Comparison of ENCODE assay signal across 1 cellular context in the genomic region with DNA sequence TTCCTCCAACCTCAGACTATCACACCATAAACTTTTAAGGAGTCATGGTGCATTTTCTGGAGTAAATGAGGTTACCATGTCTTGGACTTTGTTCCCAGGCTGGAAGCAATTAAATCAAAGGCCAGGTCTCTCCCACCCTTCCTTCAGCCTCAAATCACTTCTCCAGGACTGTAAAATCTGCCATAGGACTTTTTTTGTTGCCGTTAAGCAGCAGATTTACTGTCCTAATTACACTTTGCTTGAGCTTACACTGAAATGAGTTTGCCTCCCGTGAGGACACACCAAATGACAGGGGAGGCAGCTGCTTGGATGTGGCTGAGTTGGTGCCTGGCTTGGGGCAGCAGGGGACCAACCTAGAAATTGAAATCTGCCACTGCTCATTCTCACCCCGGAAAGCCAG.
TF ChIP-seq lines count a peak whose summit lies in the region.

No MANE protein-coding gene starts in this region.

TF ChIP-seq in HEK293, 187 proteins besides CTCF, POLR2A, EP300 and RAD21 (continued from another document and continues in another):
- TF ChIP-seq ZNF114 (tag by site-specific recombination; IDR thresholded peaks at IDR 0.05) (no peak), ZNF514 (tag by site-specific recombination; IDR thresholded peaks at IDR 0.05) (no peak), ZNF501 (tag by site-specific recombination; IDR thresholded peaks at IDR 0.05) (no peak), ZNF830 (tag by site-specific recombination; IDR thresholded peaks at IDR 0.05; ENCODE audit: low read depth) (no peak), ZIC2 (tag by site-specific recombination; IDR thresholded peaks at IDR 0.05) (no peak; the same call in 1 of the 2 replicates), ZNF10 (tag by site-specific recombination; IDR thresholded peaks at IDR 0.05) (no peak), ZBTB8A (tag by site-specific recombination; IDR thresholded peaks at IDR 0.05) (peak; percentile 19; the same call in 1 of the 2 replicates), ZNF132 (tag by site-specific recombination; IDR thresholded peaks at IDR 0.05; ENCODE audit: borderline replicate concordance) (no peak), GLIS1 (tag by site-specific recombination; IDR thresholded peaks at IDR 0.05) (peak; percentile 87), ZFP3 (tag by site-specific recombination; IDR thresholded peaks at IDR 0.05; ENCODE audit: low read depth) (no peak), YY1 (tag by site-specific recombination; IDR thresholded peaks at IDR 0.05) (no peak), ZNF239 (tag by site-specific recombination; IDR thresholded peaks at IDR 0.05) (no peak), ZFHX2 (tag by site-specific recombination; conservative IDR thresholded peaks at IDR 0.05) (no peak), ZNF549 (tag by site-specific recombination; IDR thresholded peaks at IDR 0.05) (no peak), GFI1B (tag by site-specific recombination; IDR thresholded peaks at IDR 0.05) (peak; percentile 95), ZNF302 (tag by site-specific recombination; IDR thresholded peaks at IDR 0.05; ENCODE audit: low read depth) (no peak), KLF7 (tag by site-specific recombination; IDR thresholded peaks at IDR 0.05; ENCODE audit: borderline replicate concordance) (no peak), TRIM28 (IDR thresholded peaks at IDR 0.05; ENCODE audit: borderline replicate concordance, low read length) (no peak), ZNF544 (tag by site-specific recombination; IDR thresholded peaks at IDR 0.05) (no peak), ZNF785 (tag by site-specific recombination; IDR thresholded peaks at IDR 0.05) (no peak), ZNF311 (tag by site-specific recombination; IDR thresholded peaks at IDR 0.05; ENCODE audit: borderline replicate concordance) (no peak), GLIS2 (tag by site-specific recombination; IDR thresholded peaks at IDR 0.05) (no peak), SCRT1 (tag by site-specific recombination; IDR thresholded peaks at IDR 0.05; ENCODE audit: borderline replicate concordance) (no peak), ZNF112 (tag by site-specific recombination; IDR thresholded peaks at IDR 0.05) (no peak), ZNF16 (tag by site-specific recombination; IDR thresholded peaks at IDR 0.05; ENCODE audit: low read depth) (no peak), ZBTB7A (tag by site-specific recombination; IDR thresholded peaks at IDR 0.05; ENCODE audit: low read depth) (no peak), ZNF777 (tag by site-specific recombination; IDR thresholded peaks at IDR 0.05; ENCODE audit: borderline replicate concordance) (no peak), ZNF623 (tag by site-specific recombination; IDR thresholded peaks at IDR 0.05) (no peak), ZNF48 (tag by site-specific recombination; IDR thresholded peaks at IDR 0.05) (no peak), ZNF394 (tag by site-specific recombination; IDR thresholded peaks at IDR 0.05; ENCODE audit: borderline replicate concordance) (no peak), ZNF529 (tag by site-specific recombination; IDR thresholded peaks at IDR 0.05; ENCODE audit: insufficient replicate concordance) (no peak)
- TF ChIP-seq, protein P1, sequence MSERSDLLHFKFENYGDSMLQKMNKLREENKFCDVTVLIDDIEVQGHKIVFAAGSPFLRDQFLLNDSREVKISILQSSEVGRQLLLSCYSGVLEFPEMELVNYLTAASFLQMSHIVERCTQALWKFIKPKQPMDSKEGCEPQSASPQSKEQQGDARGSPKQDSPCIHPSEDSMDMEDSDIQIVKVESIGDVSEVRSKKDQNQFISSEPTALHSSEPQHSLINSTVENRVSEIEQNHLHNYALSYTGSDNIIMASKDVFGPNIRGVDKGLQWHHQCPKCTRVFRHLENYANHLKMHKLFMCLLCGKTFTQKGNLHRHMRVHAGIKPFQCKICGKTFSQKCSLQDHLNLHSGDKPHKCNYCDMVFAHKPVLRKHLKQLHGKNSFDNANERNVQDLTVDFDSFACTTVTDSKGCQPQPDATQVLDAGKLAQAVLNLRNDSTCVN (tag by site-specific recombination; optimal IDR thresholded peaks at IDR 0.05) = no peak
- TF ChIP-seq, protein P2, sequence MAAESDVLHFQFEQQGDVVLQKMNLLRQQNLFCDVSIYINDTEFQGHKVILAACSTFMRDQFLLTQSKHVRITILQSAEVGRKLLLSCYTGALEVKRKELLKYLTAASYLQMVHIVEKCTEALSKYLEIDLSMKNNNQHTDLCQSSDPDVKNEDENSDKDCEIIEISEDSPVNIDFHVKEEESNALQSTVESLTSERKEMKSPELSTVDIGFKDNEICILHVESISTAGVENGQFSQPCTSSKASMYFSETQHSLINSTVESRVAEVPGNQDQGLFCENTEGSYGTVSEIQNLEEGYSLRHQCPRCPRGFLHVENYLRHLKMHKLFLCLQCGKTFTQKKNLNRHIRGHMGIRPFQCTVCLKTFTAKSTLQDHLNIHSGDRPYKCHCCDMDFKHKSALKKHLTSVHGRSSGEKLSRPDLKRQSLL (tag by site-specific recombination; IDR thresholded peaks at IDR 0.05) = no peak
- TF ChIP-seq, protein P3, sequence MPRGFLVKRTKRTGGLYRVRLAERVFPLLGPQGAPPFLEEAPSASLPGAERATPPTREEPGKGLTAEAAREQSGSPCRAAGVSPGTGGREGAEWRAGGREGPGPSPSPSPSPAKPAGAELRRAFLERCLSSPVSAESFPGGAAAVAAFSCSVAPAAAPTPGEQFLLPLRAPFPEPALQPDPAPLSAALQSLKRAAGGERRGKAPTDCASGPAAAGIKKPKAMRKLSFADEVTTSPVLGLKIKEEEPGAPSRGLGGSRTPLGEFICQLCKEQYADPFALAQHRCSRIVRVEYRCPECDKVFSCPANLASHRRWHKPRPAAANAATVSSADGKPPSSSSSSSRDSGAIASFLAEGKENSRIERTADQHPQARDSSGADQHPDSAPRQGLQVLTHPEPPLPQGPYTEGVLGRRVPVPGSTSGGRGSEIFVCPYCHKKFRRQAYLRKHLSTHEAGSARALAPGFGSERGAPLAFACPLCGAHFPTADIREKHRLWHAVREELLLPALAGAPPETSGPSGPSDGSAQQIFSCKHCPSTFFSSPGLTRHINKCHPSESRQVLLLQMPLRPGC (tag by site-specific recombination; IDR thresholded peaks at IDR 0.05) = no peak
- TF ChIP-seq, protein P4, sequence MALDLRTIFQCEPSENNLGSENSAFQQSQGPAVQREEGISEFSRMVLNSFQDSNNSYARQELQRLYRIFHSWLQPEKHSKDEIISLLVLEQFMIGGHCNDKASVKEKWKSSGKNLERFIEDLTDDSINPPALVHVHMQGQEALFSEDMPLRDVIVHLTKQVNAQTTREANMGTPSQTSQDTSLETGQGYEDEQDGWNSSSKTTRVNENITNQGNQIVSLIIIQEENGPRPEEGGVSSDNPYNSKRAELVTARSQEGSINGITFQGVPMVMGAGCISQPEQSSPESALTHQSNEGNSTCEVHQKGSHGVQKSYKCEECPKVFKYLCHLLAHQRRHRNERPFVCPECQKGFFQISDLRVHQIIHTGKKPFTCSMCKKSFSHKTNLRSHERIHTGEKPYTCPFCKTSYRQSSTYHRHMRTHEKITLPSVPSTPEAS (tag by site-specific recombination; IDR thresholded peaks at IDR 0.05) = no peak
- TF ChIP-seq, protein P5, sequence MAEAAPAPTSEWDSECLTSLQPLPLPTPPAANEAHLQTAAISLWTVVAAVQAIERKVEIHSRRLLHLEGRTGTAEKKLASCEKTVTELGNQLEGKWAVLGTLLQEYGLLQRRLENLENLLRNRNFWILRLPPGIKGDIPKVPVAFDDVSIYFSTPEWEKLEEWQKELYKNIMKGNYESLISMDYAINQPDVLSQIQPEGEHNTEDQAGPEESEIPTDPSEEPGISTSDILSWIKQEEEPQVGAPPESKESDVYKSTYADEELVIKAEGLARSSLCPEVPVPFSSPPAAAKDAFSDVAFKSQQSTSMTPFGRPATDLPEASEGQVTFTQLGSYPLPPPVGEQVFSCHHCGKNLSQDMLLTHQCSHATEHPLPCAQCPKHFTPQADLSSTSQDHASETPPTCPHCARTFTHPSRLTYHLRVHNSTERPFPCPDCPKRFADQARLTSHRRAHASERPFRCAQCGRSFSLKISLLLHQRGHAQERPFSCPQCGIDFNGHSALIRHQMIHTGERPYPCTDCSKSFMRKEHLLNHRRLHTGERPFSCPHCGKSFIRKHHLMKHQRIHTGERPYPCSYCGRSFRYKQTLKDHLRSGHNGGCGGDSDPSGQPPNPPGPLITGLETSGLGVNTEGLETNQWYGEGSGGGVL (tag by site-specific recombination; IDR thresholded peaks at IDR 0.05) = no peak
- TF ChIP-seq, protein P6, sequence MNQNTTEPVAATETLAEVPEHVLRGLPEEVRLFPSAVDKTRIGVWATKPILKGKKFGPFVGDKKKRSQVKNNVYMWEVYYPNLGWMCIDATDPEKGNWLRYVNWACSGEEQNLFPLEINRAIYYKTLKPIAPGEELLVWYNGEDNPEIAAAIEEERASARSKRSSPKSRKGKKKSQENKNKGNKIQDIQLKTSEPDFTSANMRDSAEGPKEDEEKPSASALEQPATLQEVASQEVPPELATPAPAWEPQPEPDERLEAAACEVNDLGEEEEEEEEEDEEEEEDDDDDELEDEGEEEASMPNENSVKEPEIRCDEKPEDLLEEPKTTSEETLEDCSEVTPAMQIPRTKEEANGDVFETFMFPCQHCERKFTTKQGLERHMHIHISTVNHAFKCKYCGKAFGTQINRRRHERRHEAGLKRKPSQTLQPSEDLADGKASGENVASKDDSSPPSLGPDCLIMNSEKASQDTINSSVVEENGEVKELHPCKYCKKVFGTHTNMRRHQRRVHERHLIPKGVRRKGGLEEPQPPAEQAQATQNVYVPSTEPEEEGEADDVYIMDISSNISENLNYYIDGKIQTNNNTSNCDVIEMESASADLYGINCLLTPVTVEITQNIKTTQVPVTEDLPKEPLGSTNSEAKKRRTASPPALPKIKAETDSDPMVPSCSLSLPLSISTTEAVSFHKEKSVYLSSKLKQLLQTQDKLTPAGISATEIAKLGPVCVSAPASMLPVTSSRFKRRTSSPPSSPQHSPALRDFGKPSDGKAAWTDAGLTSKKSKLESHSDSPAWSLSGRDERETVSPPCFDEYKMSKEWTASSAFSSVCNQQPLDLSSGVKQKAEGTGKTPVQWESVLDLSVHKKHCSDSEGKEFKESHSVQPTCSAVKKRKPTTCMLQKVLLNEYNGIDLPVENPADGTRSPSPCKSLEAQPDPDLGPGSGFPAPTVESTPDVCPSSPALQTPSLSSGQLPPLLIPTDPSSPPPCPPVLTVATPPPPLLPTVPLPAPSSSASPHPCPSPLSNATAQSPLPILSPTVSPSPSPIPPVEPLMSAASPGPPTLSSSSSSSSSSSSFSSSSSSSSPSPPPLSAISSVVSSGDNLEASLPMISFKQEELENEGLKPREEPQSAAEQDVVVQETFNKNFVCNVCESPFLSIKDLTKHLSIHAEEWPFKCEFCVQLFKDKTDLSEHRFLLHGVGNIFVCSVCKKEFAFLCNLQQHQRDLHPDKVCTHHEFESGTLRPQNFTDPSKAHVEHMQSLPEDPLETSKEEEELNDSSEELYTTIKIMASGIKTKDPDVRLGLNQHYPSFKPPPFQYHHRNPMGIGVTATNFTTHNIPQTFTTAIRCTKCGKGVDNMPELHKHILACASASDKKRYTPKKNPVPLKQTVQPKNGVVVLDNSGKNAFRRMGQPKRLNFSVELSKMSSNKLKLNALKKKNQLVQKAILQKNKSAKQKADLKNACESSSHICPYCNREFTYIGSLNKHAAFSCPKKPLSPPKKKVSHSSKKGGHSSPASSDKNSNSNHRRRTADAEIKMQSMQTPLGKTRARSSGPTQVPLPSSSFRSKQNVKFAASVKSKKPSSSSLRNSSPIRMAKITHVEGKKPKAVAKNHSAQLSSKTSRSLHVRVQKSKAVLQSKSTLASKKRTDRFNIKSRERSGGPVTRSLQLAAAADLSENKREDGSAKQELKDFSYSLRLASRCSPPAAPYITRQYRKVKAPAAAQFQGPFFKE (tag by site-specific recombination; IDR thresholded peaks at IDR 0.05; ENCODE audit: borderline replicate concordance) = no peak
- TF ChIP-seq, protein P7, sequence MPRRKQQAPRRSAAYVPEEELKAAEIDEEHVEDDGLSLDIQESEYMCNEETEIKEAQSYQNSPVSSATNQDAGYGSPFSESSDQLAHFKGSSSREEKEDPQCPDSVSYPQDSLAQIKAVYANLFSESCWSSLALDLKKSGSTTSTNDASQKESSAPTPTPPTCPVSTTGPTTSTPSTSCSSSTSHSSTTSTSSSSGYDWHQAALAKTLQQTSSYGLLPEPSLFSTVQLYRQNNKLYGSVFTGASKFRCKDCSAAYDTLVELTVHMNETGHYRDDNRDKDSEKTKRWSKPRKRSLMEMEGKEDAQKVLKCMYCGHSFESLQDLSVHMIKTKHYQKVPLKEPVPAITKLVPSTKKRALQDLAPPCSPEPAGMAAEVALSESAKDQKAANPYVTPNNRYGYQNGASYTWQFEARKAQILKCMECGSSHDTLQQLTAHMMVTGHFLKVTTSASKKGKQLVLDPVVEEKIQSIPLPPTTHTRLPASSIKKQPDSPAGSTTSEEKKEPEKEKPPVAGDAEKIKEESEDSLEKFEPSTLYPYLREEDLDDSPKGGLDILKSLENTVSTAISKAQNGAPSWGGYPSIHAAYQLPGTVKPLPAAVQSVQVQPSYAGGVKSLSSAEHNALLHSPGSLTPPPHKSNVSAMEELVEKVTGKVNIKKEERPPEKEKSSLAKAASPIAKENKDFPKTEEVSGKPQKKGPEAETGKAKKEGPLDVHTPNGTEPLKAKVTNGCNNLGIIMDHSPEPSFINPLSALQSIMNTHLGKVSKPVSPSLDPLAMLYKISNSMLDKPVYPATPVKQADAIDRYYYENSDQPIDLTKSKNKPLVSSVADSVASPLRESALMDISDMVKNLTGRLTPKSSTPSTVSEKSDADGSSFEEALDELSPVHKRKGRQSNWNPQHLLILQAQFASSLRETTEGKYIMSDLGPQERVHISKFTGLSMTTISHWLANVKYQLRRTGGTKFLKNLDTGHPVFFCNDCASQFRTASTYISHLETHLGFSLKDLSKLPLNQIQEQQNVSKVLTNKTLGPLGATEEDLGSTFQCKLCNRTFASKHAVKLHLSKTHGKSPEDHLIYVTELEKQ (tag by site-specific recombination; IDR thresholded peaks at IDR 0.05; ENCODE audit: borderline replicate concordance) = no peak
- TF ChIP-seq, protein P8, sequence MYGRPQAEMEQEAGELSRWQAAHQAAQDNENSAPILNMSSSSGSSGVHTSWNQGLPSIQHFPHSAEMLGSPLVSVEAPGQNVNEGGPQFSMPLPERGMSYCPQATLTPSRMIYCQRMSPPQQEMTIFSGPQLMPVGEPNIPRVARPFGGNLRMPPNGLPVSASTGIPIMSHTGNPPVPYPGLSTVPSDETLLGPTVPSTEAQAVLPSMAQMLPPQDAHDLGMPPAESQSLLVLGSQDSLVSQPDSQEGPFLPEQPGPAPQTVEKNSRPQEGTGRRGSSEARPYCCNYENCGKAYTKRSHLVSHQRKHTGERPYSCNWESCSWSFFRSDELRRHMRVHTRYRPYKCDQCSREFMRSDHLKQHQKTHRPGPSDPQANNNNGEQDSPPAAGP (tag by site-specific recombination; IDR thresholded peaks at IDR 0.05) = no peak
- TF ChIP-seq, protein P9, sequence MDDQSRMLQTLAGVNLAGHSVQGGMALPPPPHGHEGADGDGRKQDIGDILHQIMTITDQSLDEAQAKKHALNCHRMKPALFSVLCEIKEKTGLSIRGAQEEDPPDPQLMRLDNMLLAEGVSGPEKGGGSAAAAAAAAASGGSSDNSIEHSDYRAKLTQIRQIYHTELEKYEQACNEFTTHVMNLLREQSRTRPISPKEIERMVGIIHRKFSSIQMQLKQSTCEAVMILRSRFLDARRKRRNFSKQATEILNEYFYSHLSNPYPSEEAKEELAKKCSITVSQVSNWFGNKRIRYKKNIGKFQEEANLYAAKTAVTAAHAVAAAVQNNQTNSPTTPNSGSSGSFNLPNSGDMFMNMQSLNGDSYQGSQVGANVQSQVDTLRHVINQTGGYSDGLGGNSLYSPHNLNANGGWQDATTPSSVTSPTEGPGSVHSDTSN (CRISPR knock-in tag; IDR thresholded peaks at IDR 0.05) = no peak
